ENCODE assay signal across 17 cellular contexts in the genomic region with DNA sequence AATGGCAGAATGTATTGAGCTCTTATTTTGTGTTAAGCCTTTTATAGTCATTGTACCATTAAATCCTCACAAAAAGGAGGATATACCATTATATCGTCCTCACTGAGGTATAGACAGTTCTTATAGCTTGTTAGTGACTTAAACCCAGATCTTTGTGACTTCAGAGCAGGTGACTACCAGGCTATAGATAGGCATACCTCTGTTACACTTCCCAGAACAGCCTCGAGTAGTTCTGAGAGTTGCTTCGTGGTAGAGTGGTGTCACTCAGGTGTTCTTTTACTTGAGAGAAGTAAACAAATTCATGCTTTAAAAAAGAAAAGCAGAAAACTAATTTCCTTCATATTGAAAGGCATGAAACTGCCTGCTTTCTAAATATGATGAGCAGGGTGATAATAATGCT.
"Had no signal": no experiment of that assay in that cellular context is flagged by ENCODE, and none has a peak within 500 bp of the region (broad histone marks: within the 10 kb centered on the region; RNA-seq: fewer than 3 reads in every experiment).

No MANE protein-coding gene starts in this region.

- H3K36me3 ChIP-seq: right lobe of liver had no signal

- ATAC-seq: effector memory CD8-positive, alpha-beta T cell; gastrocnemius medialis; psoas muscle; right lobe of liver; stimulated activated naive B cell treated with anti-CD40 and anti-IgM and Interleukin-4, amounts not matched to agents 10 μg/mL and 1 μg/mL and 100 μg/mL, for 72 hours had no signal

- H3K4me3 Mint-ChIP-seq: activated naive CD8-positive, alpha-beta T cell; dendritic cell treated with granulocyte-macrophage colony-stimulating factor and Interleukin-4, amounts not matched to agents 40 ng/mL and 50 ng/mL, for 4 days; effector memory CD8-positive, alpha-beta T cell; nephron progenitor cell; stimulated activated naive B cell treated with anti-CD40 and anti-IgM and Interleukin-4, amounts not matched to agents 10 μg/mL and 1 μg/mL and 100 μg/mL, for 72 hours had no signal

- H3K4me1 ChIP-seq: gastrocnemius medialis, psoas muscle, right lobe of liver had no signal

- H3K4me3 ChIP-seq: gastrocnemius medialis, left ventricle myocardium inferior, psoas muscle, right lobe of liver, tibial nerve had no signal

- H3K27me3 Mint-ChIP-seq: activated naive CD8-positive, alpha-beta T cell; dendritic cell treated with granulocyte-macrophage colony-stimulating factor and Interleukin-4, amounts not matched to agents 40 ng/mL and 50 ng/mL, for 4 days; effector memory CD8-positive, alpha-beta T cell; stimulated activated naive B cell treated with anti-CD40 and anti-IgM and Interleukin-4, amounts not matched to agents 10 μg/mL and 1 μg/mL and 100 μg/mL, for 72 hours had no signal

- H3K9me3 ChIP-seq: gastrocnemius medialis, psoas muscle, right lobe of liver, tibial nerve had no signal

- DNase-seq: activated CD4-positive, CD25-positive, alpha-beta regulatory T cell treated with anti-CD3 and anti-CD28 coated beads, Interleukin-2, amount 50 U/mL, for 72 hours; activated effector memory CD4-positive, alpha-beta T cell treated with Interleukin-2 at 50 U/mL for 16 hours; activated T-cell treated with anti-CD3 and anti-CD28 coated beads for 4 hours; anterior cingulate cortex; cerebellar nuclear complex; effector memory CD8-positive, alpha-beta T cell; gastrocnemius medialis; left ventricle myocardium inferior; mesenchymal stem cell; nephron progenitor cell; psoas muscle; right lobe of liver; stimulated activated naive B cell treated with anti-CD40 and anti-IgM and Interleukin-4, amounts not matched to agents 10 μg/mL and 1 μg/mL and 100 μg/mL, for 72 hours had no signal

- H3K27me3 ChIP-seq: gastrocnemius medialis, right lobe of liver, tibial nerve had no signal

- H3K27ac ChIP-seq: epithelial cell of prostate, gastrocnemius medialis, left ventricle myocardium inferior, psoas muscle, right lobe of liver, tibial nerve had no signal

- H3K27ac Mint-ChIP-seq: dendritic cell treated with granulocyte-macrophage colony-stimulating factor and Interleukin-4, amounts not matched to agents 40 ng/mL and 50 ng/mL, for 4 days; nephron progenitor cell; stimulated activated naive B cell treated with anti-CD40 and anti-IgM and Interleukin-4, amounts not matched to agents 10 μg/mL and 1 μg/mL and 100 μg/mL, for 72 hours had no signal

- H3K9me3 Mint-ChIP-seq: dendritic cell treated with granulocyte-macrophage colony-stimulating factor and Interleukin-4, amounts not matched to agents 40 ng/mL and 50 ng/mL, for 4 days; effector memory CD8-positive, alpha-beta T cell had no signal
